9 cellular contexts compared by ENCODE assay signal in genomic region chr2:144938308-144938709, GRCh38.
DNase-seq lines count a peak whose midpoint lies in the region; ATAC-seq and TF ChIP-seq lines count a peak whose summit lies in the region.
"Had no signal": no experiment of that assay in that cellular context is flagged by ENCODE, and none has a peak within 500 bp of the region (broad histone marks: within the 10 kb centered on the region; RNA-seq: fewer than 3 reads in every experiment).

No MANE protein-coding gene starts in this region.

- DNase-seq in chondrocyte (ENCODE audit: low spot score) (no peak), left lung (no peak), SKM-1 treated with dmso at 0.1 percent for 144 hours (lab: John Stamatoyannopoulos, UW; ENCODE audit: unreplicated experiment) (no peak), HuH-7 (ENCODE audit: low spot score) (no peak), KBM-7 (no peak)
- no peak for DNase-seq in activated T-cell treated with anti-CD3 and anti-CD28 coated beads, Interleukin-2, amount 50 U/mL, for 48 hours

- H3K9me3 ChIP-seq in HUES64 (ENCODE audit: insufficient read depth, low read depth, low read length) (no peaks in the 10 kb centered on the region), left lung (no peaks in the 10 kb centered on the region)

- H3K27ac ChIP-seq in HUES64 (ENCODE audit: low read depth, low read length), result no peak overlapping the region
- H3K27ac ChIP-seq in left lung, result peak overlapping the region; percentile 29 to 60
- H3K27ac ChIP-seq in temporal lobe (ENCODE audit: low read depth, low read length), result peak overlapping the region; percentile 3

- ATAC-seq in left lung, result peak; percentile 51

- in situ Hi-C loops in KBM-7 (cut with MboI; ENCODE audit: low pct_unique_long_range_greater_than_20kb, low sequenced_read_pairs), result no loop called here

- H3K27ac Mint-ChIP-seq in chondrocyte (ENCODE audit: unreplicated experiment), result peak overlapping the region; percentile 98
- H3K27ac Mint-ChIP-seq: IgD-negative memory B cell had no signal

- no peaks in the 10 kb centered on the region for H3K36me3 Mint-ChIP-seq in chondrocyte (ENCODE audit: low read depth)
- H3K36me3 Mint-ChIP-seq: IgD-negative memory B cell had no signal

- H3K4me1 ChIP-seq in HUES64 (ENCODE audit: insufficient read depth, low read length), result 0 out of 2 replicates have a peak, but pooled peaks cover 3% of the 10 kb centered on the region
- peaks cover 0 to 8% of the 10 kb centered on the region in 2 donors for H3K4me1 ChIP-seq in left lung

- no peak overlapping the region for H3K4me3 ChIP-seq in HUES64 (ENCODE audit: low read length)
- H3K4me3 ChIP-seq in left lung, result no peak overlapping the region

- H3K27me3 ChIP-seq in HUES64 (ENCODE audit: insufficient read depth, low read length) (no peaks in the 10 kb centered on the region), left lung (no peaks in the 10 kb centered on the region)

- peaks cover 63% of the 10 kb centered on the region for H3K4me1 Mint-ChIP-seq in chondrocyte (ENCODE audit: low read depth)

- H3K9me3 Mint-ChIP-seq in chondrocyte (ENCODE audit: low read depth), result no peaks in the 10 kb centered on the region
- H3K9me3 Mint-ChIP-seq: IgD-negative memory B cell had no signal

- 92% methylated on average over 2 of the region's 2 CpGs for WGBS in HUES64

- no peaks in the 10 kb centered on the region for H3K27me3 Mint-ChIP-seq in chondrocyte (ENCODE audit: low read depth)

- TF ChIP-seq CTCF in chondrocyte (IDR thresholded peaks at IDR 0.05), result no peak
- no peak for TF ChIP-seq CTCF in left lung (IDR thresholded peaks at IDR 0.05)

- intact Hi-C loops in left lung (cut with DNase I), result no loop called here

- H3K9ac ChIP-seq in HUES64 (ENCODE audit: low read depth, low read length), result 0 out of 2 replicates have a peak overlapping the region, but pooled peaks have one; percentile 5

- no peaks in the 10 kb centered on the region for H3K36me3 ChIP-seq in HUES64 (ENCODE audit: insufficient read depth, low read length)
- no peaks in the 10 kb centered on the region for H3K36me3 ChIP-seq in left lung

- peak overlapping the region; percentile 36 for H3K4me3 Mint-ChIP-seq in chondrocyte (ENCODE audit: unreplicated experiment)
- H3K4me3 Mint-ChIP-seq: IgD-negative memory B cell had no signal
